In the genomic region with DNA sequence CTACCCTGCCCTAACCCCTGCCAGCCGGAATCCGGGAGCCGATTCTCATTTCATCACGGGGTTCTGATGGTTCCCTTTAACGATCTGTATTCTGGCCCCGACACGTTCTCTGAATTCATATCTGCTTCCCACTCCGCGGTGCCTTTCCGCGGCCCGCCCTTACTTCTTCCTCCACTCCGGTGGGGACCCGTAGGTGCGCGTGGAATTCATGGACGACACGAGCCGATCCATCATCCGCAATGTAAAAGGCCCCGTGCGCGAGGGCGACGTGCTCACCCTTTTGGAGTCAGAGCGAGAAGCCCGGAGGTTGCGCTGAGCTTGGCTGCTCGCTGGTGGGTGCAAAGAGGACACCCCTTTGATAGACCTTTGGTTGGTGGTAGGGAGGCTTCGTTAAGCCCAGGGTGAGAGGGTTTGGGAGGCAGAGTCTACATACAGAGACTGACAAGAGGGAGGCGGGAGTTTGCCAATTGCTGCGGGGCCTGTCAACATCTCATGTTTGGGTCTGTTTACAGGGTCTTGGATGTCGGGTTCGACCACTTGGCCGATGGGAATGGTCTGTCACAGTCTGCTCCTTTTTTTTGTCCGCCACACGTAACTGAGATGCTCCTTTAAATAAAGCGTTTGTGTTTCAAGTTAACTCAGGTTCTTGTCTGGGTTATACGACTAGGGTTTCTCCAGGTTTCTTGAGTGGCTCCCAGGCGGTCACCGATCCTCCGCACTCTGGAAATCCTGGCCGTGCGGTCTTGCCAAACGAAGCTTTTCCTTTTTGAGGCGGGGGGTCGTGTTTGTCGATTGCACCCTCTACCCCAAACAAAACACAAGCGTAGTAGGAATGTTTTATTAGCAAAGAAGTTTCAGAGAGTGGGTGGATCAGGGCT, we compare ENCODE assay signal across 8 cellular contexts. TPM values are rescaled to one million over a fixed set of nuclear protein-coding genes. Genes with fewer than 3 reads are reported as not detected.
DNase-seq lines count a peak whose midpoint lies in the region; ATAC-seq and TF ChIP-seq lines count a peak whose summit lies in the region.

No MANE protein-coding gene starts in this region.

- H3K27me3 Mint-ChIP-seq in WTC11 (ENCODE audit: low read depth) = peaks cover 5% of the 10 kb centered on the region
- peaks cover 4% of the 10 kb centered on the region for H3K27me3 Mint-ChIP-seq in glutamatergic neuron (ENCODE audit: unreplicated experiment)

- H3K4me3 Mint-ChIP-seq in WTC11 = peak overlapping the region; percentile 97
- peak overlapping the region; percentile 98 for H3K4me3 Mint-ChIP-seq in glutamatergic neuron (ENCODE audit: unreplicated experiment)

- H3K27ac ChIP-seq in psoas muscle = peak overlapping the region; percentile 97

- WGBS in psoas muscle, 3 donors = 5 to 7% (median 7%) methylated on average over 48 to 49 of the region's 49 CpGs

- POLR2A ChIA-PET in WTC11 (lab: Charles Lee) = interaction anchor here (0.6 to 1.0 kb wide), 3 partner anchors 10 to 143 kb away, joined by 3 to 4 read pairs (median 3); no protein-coding TSS in a partner anchor

- in situ Hi-C loops in HAP-1 (cut with MboI; ENCODE audit: low sequenced_read_pairs) = no loop called here

- intact Hi-C loops in psoas muscle (cut with DNase I) = no loop called here

- H3K9me3 ChIP-seq in HAP-1 (no peaks in the 10 kb centered on the region), psoas muscle (no peaks in the 10 kb centered on the region)

- ATAC-seq in WTC11 (no peak), psoas muscle (peak in 3 of 4 donors; percentile 1 to 35 (median 21)), HG02610 (IDR thresholded peaks at IDR 0.05; ENCODE audit: unreplicated experiment) (no peak), GM18520 (IDR thresholded peaks at IDR 0.05; ENCODE audit: unreplicated experiment) (no peak), GM21528 (IDR thresholded peaks at IDR 0.05; ENCODE audit: low FRiP score, unreplicated experiment) (no peak)

- peak overlapping the region; percentile 97 for H3K27ac Mint-ChIP-seq in WTC11
- H3K27ac Mint-ChIP-seq in glutamatergic neuron (ENCODE audit: unreplicated experiment) = peak overlapping the region; percentile 98

- no peaks in the 10 kb centered on the region for H3K9me3 Mint-ChIP-seq in WTC11
- H3K9me3 Mint-ChIP-seq in glutamatergic neuron (ENCODE audit: unreplicated experiment) = peaks cover 12% of the 10 kb centered on the region

- H3K4me3 ChIP-seq in HAP-1 (peak overlapping the region; percentile 98), psoas muscle (peak overlapping the region; percentile 99)

- H3K4me1 Mint-ChIP-seq in WTC11 = peaks cover 30% of the 10 kb centered on the region
- H3K4me1 Mint-ChIP-seq in glutamatergic neuron (ENCODE audit: low read depth, unreplicated experiment) = peaks cover 6% of the 10 kb centered on the region

- no peak for DNase-seq in HAP-1 (ENCODE audit: low spot score in 2 of 2)
- no peak for DNase-seq in WTC11 (ENCODE audit: low spot score)
- no peak for DNase-seq in glutamatergic neuron
- no peak for DNase-seq in psoas muscle
- no peak for DNase-seq in activated CD4-positive, alpha-beta T cell treated with anti-CD3 and anti-CD28 coated beads, Interleukin-2, amount 50 U/mL, for 48 hours

- TF ChIP-seq CTCF in WTC11 (IDR thresholded peaks at IDR 0.05) (no peak), glutamatergic neuron (IDR thresholded peaks at IDR 0.05; ENCODE audit: partially characterized antibody, unreplicated experiment) (no peak), psoas muscle (IDR thresholded peaks at IDR 0.05) (no peak)

- H3K36me3 Mint-ChIP-seq in WTC11 = peaks cover 20% of the 10 kb centered on the region
- H3K36me3 Mint-ChIP-seq in glutamatergic neuron (ENCODE audit: unreplicated experiment) = no peaks in the 10 kb centered on the region

- CTCF ChIA-PET in WTC11 (lab: Charles Lee) = interaction anchor here (0.6 kb wide), 1 partner anchor 9 kb away, joined by 4 read pairs; no protein-coding TSS in a partner anchor

- H3K36me3 ChIP-seq in HAP-1 (replicated peaks) = peaks cover 46% of the 10 kb centered on the region
- H3K36me3 ChIP-seq in psoas muscle (ENCODE audit: insufficient read depth in 1 of 2, low read depth in 1 of 2) = peaks cover 0 to 35% of the 10 kb centered on the region in 2 donors

- no peaks in the 10 kb centered on the region for H3K27me3 ChIP-seq in HAP-1 (ENCODE audit: low read depth)
- H3K27me3 ChIP-seq in psoas muscle (ENCODE audit: insufficient read depth in 3 of 3, low read length in 2 of 3) = peaks cover 0 to 4% (median 0%) of the 10 kb centered on the region in 3 donors

- H3K4me1 ChIP-seq in HAP-1 (peaks cover 23% of the 10 kb centered on the region), psoas muscle (peaks cover 33% of the 10 kb centered on the region)

TF ChIP-seq in WTC11, 78 proteins besides CTCF, POLR2A, EP300 and RAD21 (continues in another document):
- TF ChIP-seq, protein P1, sequence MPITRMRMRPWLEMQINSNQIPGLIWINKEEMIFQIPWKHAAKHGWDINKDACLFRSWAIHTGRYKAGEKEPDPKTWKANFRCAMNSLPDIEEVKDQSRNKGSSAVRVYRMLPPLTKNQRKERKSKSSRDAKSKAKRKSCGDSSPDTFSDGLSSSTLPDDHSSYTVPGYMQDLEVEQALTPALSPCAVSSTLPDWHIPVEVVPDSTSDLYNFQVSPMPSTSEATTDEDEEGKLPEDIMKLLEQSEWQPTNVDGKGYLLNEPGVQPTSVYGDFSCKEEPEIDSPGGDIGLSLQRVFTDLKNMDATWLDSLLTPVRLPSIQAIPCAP (CRISPR knock-in tag; IDR thresholded peaks at IDR 0.05) = no peak
- no peak for TF ChIP-seq ATF1 (CRISPR knock-in tag; IDR thresholded peaks at IDR 0.05)
- TF ChIP-seq, protein P2, sequence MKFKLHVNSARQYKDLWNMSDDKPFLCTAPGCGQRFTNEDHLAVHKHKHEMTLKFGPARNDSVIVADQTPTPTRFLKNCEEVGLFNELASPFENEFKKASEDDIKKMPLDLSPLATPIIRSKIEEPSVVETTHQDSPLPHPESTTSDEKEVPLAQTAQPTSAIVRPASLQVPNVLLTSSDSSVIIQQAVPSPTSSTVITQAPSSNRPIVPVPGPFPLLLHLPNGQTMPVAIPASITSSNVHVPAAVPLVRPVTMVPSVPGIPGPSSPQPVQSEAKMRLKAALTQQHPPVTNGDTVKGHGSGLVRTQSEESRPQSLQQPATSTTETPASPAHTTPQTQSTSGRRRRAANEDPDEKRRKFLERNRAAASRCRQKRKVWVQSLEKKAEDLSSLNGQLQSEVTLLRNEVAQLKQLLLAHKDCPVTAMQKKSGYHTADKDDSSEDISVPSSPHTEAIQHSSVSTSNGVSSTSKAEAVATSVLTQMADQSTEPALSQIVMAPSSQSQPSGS (CRISPR knock-in tag; IDR thresholded peaks at IDR 0.05; ENCODE audit: borderline replicate concordance, low read depth) = no peak
- TF ChIP-seq ZBTB21 (CRISPR knock-in tag; IDR thresholded peaks at IDR 0.05; ENCODE audit: borderline replicate concordance) = no peak
- TF ChIP-seq RORB (CRISPR knock-in tag; IDR thresholded peaks at IDR 0.05) = peak; percentile 29; the same call in 1 of the 2 replicates
- TF ChIP-seq, protein P3, sequence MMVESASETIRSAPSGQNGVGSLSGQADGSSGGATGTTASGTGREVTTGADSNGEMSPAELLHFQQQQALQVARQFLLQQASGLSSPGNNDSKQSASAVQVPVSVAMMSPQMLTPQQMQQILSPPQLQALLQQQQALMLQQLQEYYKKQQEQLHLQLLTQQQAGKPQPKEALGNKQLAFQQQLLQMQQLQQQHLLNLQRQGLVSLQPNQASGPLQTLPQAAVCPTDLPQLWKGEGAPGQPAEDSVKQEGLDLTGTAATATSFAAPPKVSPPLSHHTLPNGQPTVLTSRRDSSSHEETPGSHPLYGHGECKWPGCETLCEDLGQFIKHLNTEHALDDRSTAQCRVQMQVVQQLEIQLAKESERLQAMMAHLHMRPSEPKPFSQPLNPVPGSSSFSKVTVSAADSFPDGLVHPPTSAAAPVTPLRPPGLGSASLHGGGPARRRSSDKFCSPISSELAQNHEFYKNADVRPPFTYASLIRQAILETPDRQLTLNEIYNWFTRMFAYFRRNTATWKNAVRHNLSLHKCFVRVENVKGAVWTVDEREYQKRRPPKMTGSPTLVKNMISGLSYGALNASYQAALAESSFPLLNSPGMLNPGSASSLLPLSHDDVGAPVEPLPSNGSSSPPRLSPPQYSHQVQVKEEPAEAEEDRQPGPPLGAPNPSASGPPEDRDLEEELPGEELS (CRISPR knock-in tag; IDR thresholded peaks at IDR 0.05) = no peak

RNA-seq across cellular contexts. Expression of a gene that starts 0.7 kb away (rescaled TPM):
- total RNA-seq in WTC11 (2021) = 2,082 to 2,373 TPM (median 2,292 TPM) in 3 replicates
- 1,030 TPM for total RNA-seq in glutamatergic neuron (ENCODE audit: unreplicated experiment)
- total RNA-seq in psoas muscle = 1,000 to 10,000 TPM in 2 of 4 donors, 100 to 1,000 TPM in 2; 947 to 1,442 (median 1,003) TPM
- polyA plus RNA-seq in psoas muscle = 100 to 1,000 TPM; 431 to 717 (median 657) TPM

RNA-seq across cellular contexts. Expression of a gene that starts 0.8 kb away (rescaled TPM):
- 76.4 to 101 TPM (median 91.9 TPM) in 3 replicates for total RNA-seq in WTC11 (2021)
- total RNA-seq in glutamatergic neuron (ENCODE audit: unreplicated experiment) = 65.1 TPM
- total RNA-seq in psoas muscle = 100 to 1,000 TPM in 3 of 4 donors, 10 to 100 TPM in 1; 76.8 to 150 (median 109) TPM
- polyA plus RNA-seq in psoas muscle = 100 to 1,000 TPM; 211 to 271 (median 243) TPM

RNA-seq across cellular contexts. Expression of a gene that starts 13.8 kb away (rescaled TPM):
- total RNA-seq in WTC11 (2021) = 107 to 121 TPM (median 114 TPM) in 3 replicates
- 45.1 TPM for total RNA-seq in glutamatergic neuron (ENCODE audit: unreplicated experiment)
- 10 to 100 TPM; 17.4 to 25.4 (median 22.4) TPM for total RNA-seq in psoas muscle
- 10 to 100 TPM; 44.8 to 67.2 (median 47.6) TPM for polyA plus RNA-seq in psoas muscle

RNA-seq across cellular contexts. Expression of a gene that starts 21.1 kb away (rescaled TPM):
- total RNA-seq in WTC11 (2021) = 7.8 to 8.0 TPM (median 8.0 TPM) in 3 replicates
- 8.9 TPM for total RNA-seq in glutamatergic neuron (ENCODE audit: unreplicated experiment)
- 10 to 100 TPM in 2 of 4 donors, 1 to 10 TPM in 2; 7.1 to 14.2 (median 9.7) TPM for total RNA-seq in psoas muscle
- polyA plus RNA-seq in psoas muscle = 1 to 10 TPM; 5.1 to 9.4 (median 7.7) TPM

RNA-seq across cellular contexts. Expression of a gene that starts 42.0 kb away (rescaled TPM):
- total RNA-seq in WTC11 (2021) (1.0 to 2.7 TPM (median 2.2 TPM) in 3 replicates), glutamatergic neuron (ENCODE audit: unreplicated experiment) (0.51 TPM), psoas muscle (100 to 1,000 TPM in 1 of 4 donors, 10 to 100 TPM in 3; 10.7 to 118 (median 44.7) TPM)
- polyA plus RNA-seq in psoas muscle = 100 to 1,000 TPM in 1 of 3 donors, 10 to 100 TPM in 2; 17.2 to 235 (median 19.1) TPM

Comparison
In these comparisons a context has a peak if more than half of its experiments do, and no peak if none do; other contexts are left out.
1. ATAC-seq: peak in psoas muscle (3 of 4); none in WTC11 (single experiment), HG02610 (single experiment), GM18520 (single experiment) and GM21528 (single experiment).